In genomic region chr6:143545976-143546547, GRCh38 we compare ENCODE assay signal across 11 cellular contexts. TPM values are rescaled to one million over a fixed set of nuclear protein-coding genes. Genes with fewer than 3 reads are reported as not detected.
A peak's percentile ranks its signal among the peaks of the same experiment; 100 is the strongest.
DNase-seq lines count a peak whose midpoint lies in the region; ATAC-seq, FAIRE-seq and TF ChIP-seq lines count a peak whose summit lies in the region.
"Had no signal": no experiment of that assay in that cellular context is flagged by ENCODE, and none has a peak within 500 bp of the region (broad histone marks: within the 10 kb centered on the region; RNA-seq: fewer than 3 reads in every experiment).

No MANE protein-coding gene starts in this region.

- H2AK5ac ChIP-seq in mesenchymal stem cell (ENCODE audit: low read length, severe bottlenecking), result no peak overlapping the region

- no peak for TF ChIP-seq CTCF in Caco-2 (IDR thresholded peaks at IDR 0.05; ENCODE audit: insufficient read depth in 1 of 2, low read depth in 1 of 2, low read length in 1 of 2, severe bottlenecking in 1 of 2, unreplicated experiment in 1 of 2)
- TF ChIP-seq CTCF in K562 (IDR thresholded peaks at IDR 0.05 in 2 of 3, conservative IDR thresholded peaks at IDR 0.05 in 1 of 3; ENCODE audit: insufficient read depth in 2 of 3, low read depth in 1 of 3, low read length in 3 of 3), result no peak

- H3K4me1 ChIP-seq in Caco-2 (peaks cover 69% of the 10 kb centered on the region), K562 (replicated peaks in 1 of 2; ENCODE audit: control insufficient read depth in 2 of 2, insufficient read depth in 2 of 2, low read length in 2 of 2) (peaks cover 0 to 15% of the 10 kb centered on the region in 2 experiments; a peak in 4 of 5 replicates), mesenchymal stem cell (ENCODE audit: control insufficient read depth, insufficient read depth, low read depth, low read length) (peaks cover 12% of the 10 kb centered on the region)

- intact Hi-C loops in Caco-2 (cut with micrococcal nuclease; ENCODE audit: unreplicated experiment) (loop anchor here (1.0 to 2.0 kb wide), 2 partner anchors 11 to 35 kb away; partner anchors contain the start of gene FUCA2), K562 (cut with micrococcal nuclease) (no loop called here)

- WGBS in K562 (ENCODE audit: insufficient coverage, low coverage, missing lambda C conversion rate), result 4% methylated on average over 3 of the region's 3 CpGs
- 83% methylated on average over 3 of the region's 3 CpGs for WGBS in mesenchymal stem cell

- H3K36me3 Mint-ChIP-seq in Caco-2 (ENCODE audit: insufficient read depth, unreplicated experiment), result peaks cover 13% of the 10 kb centered on the region

- no peak overlapping the region for H2BK12ac ChIP-seq in mesenchymal stem cell (ENCODE audit: low read length in 2 of 2)

- no peak overlapping the region for H2BK15ac ChIP-seq in mesenchymal stem cell (ENCODE audit: low read depth, poor library complexity, severe bottlenecking)

- no peak overlapping the region for H2BK5ac ChIP-seq in mesenchymal stem cell (ENCODE audit: low read depth, low read length, poor library complexity, severe bottlenecking)

- no peaks in the 10 kb centered on the region for H3K9me3 ChIP-seq in Caco-2
- H3K9me3 ChIP-seq in K562 (replicated peaks; ENCODE audit: control insufficient read depth, insufficient read depth, low read depth, low read length), result no peaks in the 10 kb centered on the region
- no peaks in the 10 kb centered on the region for H3K9me3 ChIP-seq in mesenchymal stem cell (ENCODE audit: control insufficient read depth, low read length)

- H3K27ac ChIP-seq in K562 (ENCODE audit: extremely low read depth, low read depth, low read length) (no peak overlapping the region), mesenchymal stem cell (ENCODE audit: low read length, poor library complexity, severe bottlenecking) (no peak overlapping the region)

- H2AFZ ChIP-seq in K562 (ENCODE audit: low read depth, low read length), result peak overlapping the region; percentile 67
- no peak overlapping the region for H2AFZ ChIP-seq in mesenchymal stem cell (ENCODE audit: low read depth, low read length)

- H3K27me3 ChIP-seq in Caco-2 (replicated peaks; ENCODE audit: control insufficient read depth, insufficient read depth, low read length) (no peaks in the 10 kb centered on the region), K562 (ENCODE audit: control insufficient read depth in 2 of 2, insufficient read depth in 2 of 2, low read length in 2 of 2) (0 out of 5 replicates have a peak, but pooled peaks cover 0 to 5% of the 10 kb centered on the region in 2 experiments), mesenchymal stem cell (ENCODE audit: control insufficient read depth in 1 of 2, insufficient read depth in 1 of 2, low read length in 2 of 2) (no peaks in the 10 kb centered on the region)

- H3K4me2 ChIP-seq in K562 (ENCODE audit: insufficient read depth, low read length) (peak overlapping the region; percentile 52; the same call in 1 of the 2 replicates), mesenchymal stem cell (ENCODE audit: low read length, poor library complexity, severe bottlenecking) (no peak overlapping the region)

- no peak overlapping the region for H2BK120ac ChIP-seq in mesenchymal stem cell (ENCODE audit: low read depth, low read length)

- TF ChIP-seq EP300 in K562 (IDR thresholded peaks at IDR 0.05; ENCODE audit: low read length), result peak; percentile 45; the same call in 1 of the 2 replicates

- H3K79me1 ChIP-seq in mesenchymal stem cell (replicated peaks; ENCODE audit: low read length, poor library complexity, severe bottlenecking), result peaks cover 22% of the 10 kb centered on the region

- POLR2A ChIA-PET in Caco-2 (lab: Charles Lee) (interaction anchor here (0.6 to 1.2 kb wide), 5 partner anchors 9 to 88 kb away, joined by 3 to 9 read pairs (median 3); no protein-coding TSS in a partner anchor), K562 (lab: Yijun Ruan, JAX) (no interaction called here)

- TF ChIP-seq POLR2A in K562 (conservative IDR thresholded peaks at IDR 0.05), result no peak

- no peak overlapping the region for H3K14ac ChIP-seq in mesenchymal stem cell (ENCODE audit: low read length in 2 of 2)

- H3K27me3 Mint-ChIP-seq in Caco-2 (ENCODE audit: insufficient read depth, unreplicated experiment), result no peaks in the 10 kb centered on the region
- H3K27me3 Mint-ChIP-seq: stimulated activated naive B cell treated with anti-CD40 and anti-IgM and Interleukin-4, amounts not matched to agents 10 μg/mL and 1 μg/mL and 100 μg/mL, for 72 hours had no signal

- no peak overlapping the region for H3K4ac ChIP-seq in mesenchymal stem cell (ENCODE audit: low read depth in 1 of 2, low read length in 2 of 2)

- peak overlapping the region; percentile 39 for H3K4me3 Mint-ChIP-seq in Caco-2 (ENCODE audit: unreplicated experiment)
- H3K4me3 Mint-ChIP-seq: stimulated activated naive B cell treated with anti-CD40 and anti-IgM and Interleukin-4, amounts not matched to agents 10 μg/mL and 1 μg/mL and 100 μg/mL, for 72 hours had no signal

- ATAC-seq in K562, result peak; percentile 77
- no peak for ATAC-seq in HG03571 (IDR thresholded peaks at IDR 0.05; ENCODE audit: unreplicated experiment)
- no peak for ATAC-seq in GM19351 (IDR thresholded peaks at IDR 0.05; ENCODE audit: unreplicated experiment)
- ATAC-seq: stimulated activated naive B cell treated with anti-CD40 and anti-IgM and Interleukin-4, amounts not matched to agents 10 μg/mL and 1 μg/mL and 100 μg/mL, for 72 hours had no signal

- H3K4me1 Mint-ChIP-seq in Caco-2 (ENCODE audit: low read depth, unreplicated experiment), result peaks cover 47% of the 10 kb centered on the region

- H3K79me2 ChIP-seq in K562 (ENCODE audit: control insufficient read depth, insufficient read depth, low read length), result no peaks in the 10 kb centered on the region

- H3K27ac Mint-ChIP-seq in Caco-2 (ENCODE audit: unreplicated experiment), result peak overlapping the region; percentile 75
- H3K27ac Mint-ChIP-seq: stimulated activated naive B cell treated with anti-CD40 and anti-IgM and Interleukin-4, amounts not matched to agents 10 μg/mL and 1 μg/mL and 100 μg/mL, for 72 hours had no signal

- no peaks in the 10 kb centered on the region for H4K20me1 ChIP-seq in K562 (replicated peaks; ENCODE audit: control insufficient read depth, insufficient read depth, low read length)

- H3K36me3 ChIP-seq in Caco-2 (ENCODE audit: control insufficient read depth, insufficient read depth, low read length) (peaks cover 2% of the 10 kb centered on the region; the same call in 1 of the 2 replicates), K562 (ENCODE audit: control insufficient read depth, insufficient read depth, low read length) (no peaks in the 10 kb centered on the region), mesenchymal stem cell (ENCODE audit: control insufficient read depth in 1 of 2, insufficient read depth in 2 of 2, low read depth in 1 of 2, low read length in 2 of 2) (no peaks in the 10 kb centered on the region)

- peak; percentile 80 for FAIRE-seq in K562 (lab: Jason Lieb, UNC)

- H4K91ac ChIP-seq in mesenchymal stem cell (ENCODE audit: low read length), result no peak overlapping the region

- BruUV-seq in Caco-2 (replicated peaks; lab: Mats Ljungman, UMichigan) (no TSS peak), K562 (replicated peaks; lab: Mats Ljungman, UMichigan) (no TSS peak)

- CTCF ChIA-PET in Caco-2 (lab: Charles Lee), result interaction anchor here (0.6 to 0.7 kb wide), 2 partner anchors 14 to 88 kb away, joined by 3 read pairs; no protein-coding TSS in a partner anchor
- CTCF ChIA-PET in K562 (lab: Yijun Ruan, JAX; ENCODE audit: low intra/inter-chr PET ratio), result interaction anchor here (0.7 to 0.9 kb wide), 2 partner anchors 648 to 736 kb away, joined by 3 to 4 read pairs; no protein-coding TSS in a partner anchor

- H3K9me1 ChIP-seq in K562 (ENCODE audit: control insufficient read depth, insufficient read depth, low read length), result no peaks in the 10 kb centered on the region

- no peak overlapping the region for H3K9ac ChIP-seq in K562 (ENCODE audit: insufficient read depth in 1 of 2, low read depth in 2 of 2, low read length in 2 of 2)
- no peak overlapping the region for H3K9ac ChIP-seq in mesenchymal stem cell (ENCODE audit: low read length)

- no peaks in the 10 kb centered on the region for H3K9me3 Mint-ChIP-seq in Caco-2 (ENCODE audit: unreplicated experiment)
- H3K9me3 Mint-ChIP-seq: stimulated activated naive B cell treated with anti-CD40 and anti-IgM and Interleukin-4, amounts not matched to agents 10 μg/mL and 1 μg/mL and 100 μg/mL, for 72 hours had no signal

- no peak overlapping the region for H3K18ac ChIP-seq in mesenchymal stem cell (ENCODE audit: low read depth in 1 of 2, low read length in 2 of 2)

- no peak overlapping the region for H3K4me3 ChIP-seq in Caco-2 (ENCODE audit: low read depth, low read length)
- no peak overlapping the region for H3K4me3 ChIP-seq in K562
- no peak overlapping the region for H3K4me3 ChIP-seq in mesenchymal stem cell (ENCODE audit: insufficient read depth in 1 of 2, low read depth in 1 of 2, low read length in 2 of 2)

- in situ Hi-C loops in K562 (cut with MboI), result no loop called here

- no peak for TF ChIP-seq RAD21 in K562 (CRISPR knock-in tag; conservative IDR thresholded peaks at IDR 0.05 in 1 of 2, IDR thresholded peaks at IDR 0.05 in 1 of 2)

- no peak overlapping the region for H4K8ac ChIP-seq in mesenchymal stem cell (ENCODE audit: low read length)

- DNase-seq in Caco-2 (peak in 1 of 2 experiments; percentile 50), OCI-M1 (lab: John Stamatoyannopoulos, UW) (peak; percentile 67), K562 (ENCODE audit: extremely low read depth in 1 of 4, low spot score in 3 of 4) (peak in 2 of 4 experiments; percentile 20 to 67), mesenchymal stem cell (peak; percentile 9), hippocampal formation (lab: John Stamatoyannopoulos, UW) (no peak), occipital lobe (lab: John Stamatoyannopoulos, UW) (no peak)
- DNase-seq: Calu3; NCI-H1694 treated with DMSO at 0.1 percent for 48 hours; stimulated activated naive B cell treated with anti-CD40 and anti-IgM and Interleukin-4, amounts not matched to agents 10 μg/mL and 1 μg/mL and 100 μg/mL, for 72 hours had no signal

- H3K23ac ChIP-seq in mesenchymal stem cell (ENCODE audit: low read length in 2 of 2), result no peak overlapping the region

RNA-seq across cellular contexts. Expression of gene FUCA2, which starts 34.5 kb away (rescaled TPM):
- total RNA-seq in Caco-2 (2022), result 102 and 119 TPM in 2 replicates
- 49.7 and 76.8 TPM in 2 replicates for total RNA-seq in K562 (2011; cell fraction: chromatin; rRNA removed; ENCODE audit: low replicate concordance)
- total RNA-seq in K562 (2011; cell fraction: nucleolus; rRNA removed), result 61.7 and 62.4 TPM in 2 replicates
- total RNA-seq in K562 (2011; cell fraction: nucleoplasm; rRNA removed), result 96.9 and 141 TPM in 2 replicates
- 59.2 and 71.2 TPM in 2 replicates for total RNA-seq in K562 (2014; rRNA removed)
- total RNA-seq in K562 (2014; rRNA removed; fragmentation: Illumina TruSeq; extraction: Trizol), result 79.3 and 82.9 TPM in 2 replicates
- 78.2 and 82.5 TPM in 2 replicates for total RNA-seq in K562 (2015; rRNA removed; fragmentation: Illumina TruSeq; extraction: Trizol)
- 112 and 117 TPM in 2 replicates for total RNA-seq in K562 (2021)
- polyA plus RNA-seq in K562 (2011; rRNA removed), result 58.7 and 80.9 TPM in 2 replicates
- 28.0 and 39.1 TPM in 2 replicates for polyA plus RNA-seq in K562 (2011; cell fraction: cytosol; rRNA removed)
- polyA plus RNA-seq in K562 (2011; cell fraction: nucleus; rRNA removed), result 30.3 and 35.2 TPM in 2 replicates
- polyA plus RNA-seq in K562 (2012), result 69.9 and 86.6 TPM in 2 replicates
- 67.7 and 79.3 TPM in 2 replicates for polyA plus RNA-seq in K562 (2014; fragmentation: Illumina TruSeq; extraction: Trizol)
- 10 to 100 TPM; 20.6 to 23.9 TPM for polyA plus RNA-seq in K562 (2014; fragmentation: Nextera tagmentation; extraction: Ambion mirVana)
- polyA plus RNA-seq in K562 (2014; rRNA removed), result 66.8 and 72.6 TPM in 2 replicates
- polyA minus RNA-seq in K562 (2011; rRNA and poly(A)+ RNA removed), result 43.7 and 55.0 TPM in 2 replicates
- polyA minus RNA-seq in K562 (2011; cell fraction: cytosol; rRNA and poly(A)+ RNA removed), result 26.0 and 28.3 TPM in 2 replicates
- polyA minus RNA-seq in K562 (2011; cell fraction: nucleus; rRNA and poly(A)+ RNA removed), result 9.2 and 14.8 TPM in 2 replicates
- 108 TPM for polyA plus RNA-seq in mesenchymal stem cell (2013, experiment 1 of 2)
- 117 TPM for polyA plus RNA-seq in mesenchymal stem cell (2013, experiment 2 of 2)
- 13.4 TPM for total RNA-seq in occipital lobe

Comparison
In these comparisons a context has a peak if more than half of its experiments do, and no peak if none do; other contexts are left out.
1. DNase-seq: peak in OCI-M1 (single experiment) and mesenchymal stem cell (single experiment); none in hippocampal formation (0 of 2) and occipital lobe (single experiment).